ENCODE assay signal across 20 cellular contexts in genomic region chr13:26979334-26979733, GRCh38.
A peak's percentile ranks its signal among the peaks of the same experiment; 100 is the strongest.
DNase-seq lines count a peak whose midpoint lies in the region; ATAC-seq and TF ChIP-seq lines count a peak whose summit lies in the region.
"Had no signal": no experiment of that assay in that cellular context is flagged by ENCODE, and none has a peak within 500 bp of the region (broad histone marks: within the 10 kb centered on the region; RNA-seq: fewer than 3 reads in every experiment).

No MANE protein-coding gene starts in this region.

- no peak for TF ChIP-seq POLR2A in NB4 (IDR thresholded peaks at IDR 0.05; ENCODE audit: extremely low read depth, insufficient read length)

- H3K27ac ChIP-seq in lower lobe of right lung, result peak overlapping the region; percentile 4
- H3K27ac ChIP-seq: HL-60, RWPE1 had no signal

- H3K27me3 Mint-ChIP-seq in Caco-2 (ENCODE audit: insufficient read depth, unreplicated experiment), result no peaks in the 10 kb centered on the region

- intact Hi-C loops in Caco-2 (cut with micrococcal nuclease; ENCODE audit: unreplicated experiment), result no loop called here
- intact Hi-C loops in lower lobe of right lung (cut with DNase I), result no loop called here

- H3K4me1 Mint-ChIP-seq in Caco-2 (ENCODE audit: low read depth, unreplicated experiment), result peaks cover 70% of the 10 kb centered on the region
- H3K4me1 Mint-ChIP-seq in stimulated activated effector memory CD8-positive, alpha-beta T cell treated with anti-CD3 and anti-CD28 coated beads, Interleukin-12 subunit alpha, Interleukin-12 subunit beta, amount 100 ng/mL, for 72 hours, result no peaks in the 10 kb centered on the region
- H3K4me1 Mint-ChIP-seq: T-cell had no signal

- no peaks in the 10 kb centered on the region for H3K36me3 ChIP-seq in Caco-2 (ENCODE audit: control insufficient read depth, insufficient read depth, low read length)
- no peaks in the 10 kb centered on the region for H3K36me3 ChIP-seq in lower lobe of right lung

- H3K9me3 ChIP-seq in Caco-2 (no peaks in the 10 kb centered on the region), lower lobe of right lung (no peaks in the 10 kb centered on the region)

- H3K27me3 ChIP-seq in Caco-2 (replicated peaks; ENCODE audit: control insufficient read depth, insufficient read depth, low read length) (no peaks in the 10 kb centered on the region), lower lobe of right lung (ENCODE audit: low read depth) (no peaks in the 10 kb centered on the region)

- no peaks in the 10 kb centered on the region for H3K9me3 Mint-ChIP-seq in Caco-2 (ENCODE audit: unreplicated experiment)
- no peaks in the 10 kb centered on the region for H3K9me3 Mint-ChIP-seq in stimulated activated effector memory CD8-positive, alpha-beta T cell treated with anti-CD3 and anti-CD28 coated beads, Interleukin-12 subunit alpha, Interleukin-12 subunit beta, amount 100 ng/mL, for 72 hours
- H3K9me3 Mint-ChIP-seq: CD14-positive monocyte; CD8-positive, alpha-beta memory T cell; T-cell had no signal

- CTCF ChIA-PET in Caco-2 (lab: Charles Lee), result interaction anchor here (0.9 to 2.4 kb wide), 5 partner anchors 9 to 32 kb away, joined by 4 to 12 read pairs (median 10); no protein-coding TSS in a partner anchor

- BruUV-seq in Caco-2 (replicated peaks; lab: Mats Ljungman, UMichigan), result no TSS peak

- H3K4me3 Mint-ChIP-seq in Caco-2 (ENCODE audit: unreplicated experiment), result peak overlapping the region; percentile 27
- no peak overlapping the region for H3K4me3 Mint-ChIP-seq in stimulated activated effector memory CD8-positive, alpha-beta T cell treated with anti-CD3 and anti-CD28 coated beads, Interleukin-12 subunit alpha, Interleukin-12 subunit beta, amount 100 ng/mL, for 72 hours
- H3K4me3 Mint-ChIP-seq: CD14-positive monocyte, T-cell had no signal

- H3K27ac Mint-ChIP-seq in Caco-2 (ENCODE audit: unreplicated experiment), result peak overlapping the region; percentile 80
- no peak overlapping the region for H3K27ac Mint-ChIP-seq in stimulated activated effector memory CD8-positive, alpha-beta T cell treated with anti-CD3 and anti-CD28 coated beads, Interleukin-12 subunit alpha, Interleukin-12 subunit beta, amount 100 ng/mL, for 72 hours
- H3K27ac Mint-ChIP-seq: T-cell had no signal

- peaks cover 12% of the 10 kb centered on the region for H3K36me3 Mint-ChIP-seq in Caco-2 (ENCODE audit: insufficient read depth, unreplicated experiment)
- no peaks in the 10 kb centered on the region for H3K36me3 Mint-ChIP-seq in stimulated activated effector memory CD8-positive, alpha-beta T cell treated with anti-CD3 and anti-CD28 coated beads, Interleukin-12 subunit alpha, Interleukin-12 subunit beta, amount 100 ng/mL, for 72 hours
- H3K36me3 Mint-ChIP-seq: CD14-positive monocyte; CD8-positive, alpha-beta memory T cell; T-cell had no signal

- TF ChIP-seq CTCF in Caco-2 (IDR thresholded peaks at IDR 0.05; ENCODE audit: insufficient read depth in 1 of 2, low read depth in 1 of 2, low read length in 1 of 2, severe bottlenecking in 1 of 2, unreplicated experiment in 1 of 2) (no peak), NB4 (IDR thresholded peaks at IDR 0.05; ENCODE audit: low read depth, low read length) (no peak), lower lobe of right lung (IDR thresholded peaks at IDR 0.05) (no peak)

- ATAC-seq in lower lobe of right lung (no peak), HG02852 (IDR thresholded peaks at IDR 0.05; ENCODE audit: unreplicated experiment) (no peak), GM19455 (IDR thresholded peaks at IDR 0.05; ENCODE audit: unreplicated experiment) (no peak)
- peak; percentile 15 for ATAC-seq in stimulated activated effector memory CD8-positive, alpha-beta T cell treated with anti-CD3 and anti-CD28 coated beads, Interleukin-12 subunit alpha, Interleukin-12 subunit beta, amount 100 ng/mL, for 72 hours
- ATAC-seq: T-cell had no signal

- H3K4me3 ChIP-seq in Caco-2 (ENCODE audit: low read depth, low read length), result no peak overlapping the region
- H3K4me3 ChIP-seq in NB4 (ENCODE audit: low read depth, low read length), result no peak overlapping the region
- no peak overlapping the region for H3K4me3 ChIP-seq in lower lobe of right lung

- no peak for DNase-seq in Caco-2
- DNase-seq in NB4 (ENCODE audit: low read depth), result peak; percentile 46
- DNase-seq in lower lobe of right lung, result no peak
- no peak for DNase-seq in stimulated activated effector memory CD8-positive, alpha-beta T cell treated with anti-CD3 and anti-CD28 coated beads, Interleukin-12 subunit alpha, Interleukin-12 subunit beta, amount 100 ng/mL, for 72 hours (ENCODE audit: low spot score in 2 of 2)
- no peak for DNase-seq in anterior cingulate cortex (lab: John Stamatoyannopoulos, UW)
- DNase-seq: Calu3; CD8-positive, alpha-beta memory T cell; DMS79 treated with DMSO at 0.1 percent for 48 hours; GF-D8; NCI-H1694; NCI-H2029 treated with DMSO at 0.1 percent for 48 hours; NCI-H446 treated with DMSO at 0.1 percent for 48 hours; NCI-H526 treated with DMSO at 0.1 percent for 48 hours; SHP77; T-cell had no signal

- POLR2A ChIA-PET in Caco-2 (lab: Charles Lee), result interaction anchor here (0.6 to 2.4 kb wide), 4 partner anchors 11 to 298 kb away, joined by 3 to 16 read pairs (median 6); no protein-coding TSS in a partner anchor

- H3K4me1 ChIP-seq in Caco-2 (peaks cover 80% of the 10 kb centered on the region), lower lobe of right lung (peaks cover 19% of the 10 kb centered on the region)
